ENCODE assay signal across 12 cellular contexts in the genomic region with DNA sequence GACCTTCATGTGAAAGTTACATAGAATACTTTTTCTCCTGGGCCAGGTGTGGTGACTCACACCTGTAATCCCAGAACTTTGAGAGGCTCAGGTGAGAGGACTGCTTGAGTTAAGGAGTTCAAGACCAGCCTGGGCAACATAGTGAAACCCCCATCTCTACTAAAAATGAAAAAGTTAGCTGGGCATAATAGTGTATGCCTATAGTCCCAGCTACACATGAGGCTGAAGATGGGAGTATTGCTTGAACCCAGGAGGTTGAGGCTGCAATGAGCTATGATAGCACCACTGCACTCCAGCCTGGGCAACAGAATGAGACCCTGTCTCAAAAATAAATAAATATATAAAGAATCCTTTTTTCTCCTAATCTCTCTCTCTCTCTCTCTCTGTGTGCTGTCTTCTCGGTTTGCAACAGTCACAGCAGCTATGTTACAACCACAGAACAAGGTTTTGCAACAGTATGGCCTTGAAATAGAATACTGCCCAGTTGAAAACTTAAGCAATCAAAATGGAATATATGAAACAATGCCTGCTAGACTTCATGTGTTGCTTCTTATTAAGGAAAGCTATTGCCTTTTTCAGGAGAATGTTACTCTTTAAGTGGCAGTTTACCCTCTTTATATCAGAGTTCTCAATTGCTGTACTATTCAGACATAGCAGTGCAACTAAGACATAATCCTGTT. TPM values are rescaled to one million over a fixed set of nuclear protein-coding genes. Genes with fewer than 3 reads are reported as not detected.
DNase-seq lines count a peak whose midpoint lies in the region; ATAC-seq and TF ChIP-seq lines count a peak whose summit lies in the region.
"Had no signal": no experiment of that assay in that cellular context is flagged by ENCODE, and none has a peak within 500 bp of the region (broad histone marks: within the 10 kb centered on the region; RNA-seq: fewer than 3 reads in every experiment).

No MANE protein-coding gene starts in this region.

- H3K36me3 ChIP-seq in SU-DHL-6 (ENCODE audit: low read length) = no peaks in the 10 kb centered on the region
- H3K36me3 ChIP-seq: colonic mucosa had no signal

- H3F3A ChIP-seq in SU-DHL-6 (ENCODE audit: insufficient read depth) = peaks cover 61% of the 10 kb centered on the region

- H3K79me2 ChIP-seq in SU-DHL-6 (ENCODE audit: insufficient read depth, low read length) = no peaks in the 10 kb centered on the region

- H3K27me3 ChIP-seq in SU-DHL-6 (ENCODE audit: low read length) = no peaks in the 10 kb centered on the region
- H3K27me3 ChIP-seq: colonic mucosa had no signal

- H3K4me3 Mint-ChIP-seq in activated T-cell treated with anti-CD3 and anti-CD28 coated beads, Interleukin-2, amount 50 U/mL, for 72 hours = peak overlapping the region; percentile 56 to 64
- H3K4me3 Mint-ChIP-seq in stimulated activated naive CD8-positive, alpha-beta T cell treated with anti-CD3 and anti-CD28 coated beads, Interleukin-15, amount 100 ng/mL, for 72 hours = no peak overlapping the region

- no peaks in the 10 kb centered on the region for H3K27me3 Mint-ChIP-seq in activated T-cell treated with anti-CD3 and anti-CD28 coated beads, Interleukin-2, amount 50 U/mL, for 72 hours (ENCODE audit: low read depth)
- H3K27me3 Mint-ChIP-seq in stimulated activated naive CD8-positive, alpha-beta T cell treated with anti-CD3 and anti-CD28 coated beads, Interleukin-15, amount 100 ng/mL, for 72 hours = no peaks in the 10 kb centered on the region

- peak overlapping the region; percentile 64 for H3K27ac Mint-ChIP-seq in activated T-cell treated with anti-CD3 and anti-CD28 coated beads, Interleukin-2, amount 50 U/mL, for 72 hours
- H3K27ac Mint-ChIP-seq in stimulated activated naive CD8-positive, alpha-beta T cell treated with anti-CD3 and anti-CD28 coated beads, Interleukin-15, amount 100 ng/mL, for 72 hours = peak overlapping the region in 1 of 2 donors; percentile 85

- no peaks in the 10 kb centered on the region for H3K9me3 Mint-ChIP-seq in activated T-cell treated with anti-CD3 and anti-CD28 coated beads, Interleukin-2, amount 50 U/mL, for 72 hours
- no peaks in the 10 kb centered on the region for H3K9me3 Mint-ChIP-seq in stimulated activated naive CD8-positive, alpha-beta T cell treated with anti-CD3 and anti-CD28 coated beads, Interleukin-15, amount 100 ng/mL, for 72 hours

- no peaks in the 10 kb centered on the region for H3K9me3 ChIP-seq in SU-DHL-6 (ENCODE audit: insufficient read depth, low read length)
- H3K9me3 ChIP-seq: colonic mucosa had no signal

- no peak for TF ChIP-seq CTCF in SU-DHL-6 (IDR thresholded peaks at IDR 0.05; ENCODE audit: insufficient read depth, low read length, poor library complexity, severe bottlenecking)

- H4K20me1 ChIP-seq in SU-DHL-6 (ENCODE audit: low read depth, low read length) = no peaks in the 10 kb centered on the region

- no peaks in the 10 kb centered on the region for H3K36me3 Mint-ChIP-seq in activated T-cell treated with anti-CD3 and anti-CD28 coated beads, Interleukin-2, amount 50 U/mL, for 72 hours (ENCODE audit: insufficient read depth in 2 of 2)

- no peaks in the 10 kb centered on the region for H3K9me2 ChIP-seq in SU-DHL-6 (replicated peaks; ENCODE audit: insufficient read depth, low read length)

- peak overlapping the region; percentile 83 for H3K4me2 ChIP-seq in SU-DHL-6 (ENCODE audit: low read depth, low read length, poor library complexity, severe bottlenecking)

- H3K27ac ChIP-seq in SU-DHL-6 (ENCODE audit: low read depth, low read length) = peak overlapping the region; percentile 99
- H3K27ac ChIP-seq: colonic mucosa had no signal

- peaks cover 47% of the 10 kb centered on the region for H3K4me1 Mint-ChIP-seq in activated T-cell treated with anti-CD3 and anti-CD28 coated beads, Interleukin-2, amount 50 U/mL, for 72 hours (ENCODE audit: low read depth)
- H3K4me1 Mint-ChIP-seq in stimulated activated naive CD8-positive, alpha-beta T cell treated with anti-CD3 and anti-CD28 coated beads, Interleukin-15, amount 100 ng/mL, for 72 hours = peaks cover 48% of the 10 kb centered on the region

- H2AFZ ChIP-seq in SU-DHL-6 (ENCODE audit: low read depth, low read length, severe bottlenecking) = peak overlapping the region; percentile 57

- no peak for DNase-seq in activated T-cell treated with anti-CD3 and anti-CD28 coated beads, Interleukin-2, amount 50 U/mL, for 72 hours
- no peak for DNase-seq in activated T-cell treated with anti-CD3 and anti-CD28 coated beads for 4 hours
- DNase-seq in left ventricle myocardium superior = no peak
- DNase-seq in stimulated activated naive CD8-positive, alpha-beta T cell treated with anti-CD3 and anti-CD28 coated beads, Interleukin-15, amount 100 ng/mL, for 72 hours = no peak
- DNase-seq in GM19240 (ENCODE audit: insufficient read length, low spot score) = no peak
- DNase-seq: colonic mucosa; Karpas-422; stimulated activated CD8-positive, alpha-beta memory T cell treated with anti-CD3 and anti-CD28 coated beads, Interleukin-4, amount 100 ng/mL, for 48 hours had no signal

- H3K4me3 ChIP-seq in SU-DHL-6 (ENCODE audit: insufficient read depth, low read length, poor library complexity, severe bottlenecking) = peak overlapping the region; percentile 24
- H3K4me3 ChIP-seq: colonic mucosa had no signal

- peak; percentile 25 to 35 for ATAC-seq in activated T-cell treated with anti-CD3 and anti-CD28 coated beads, Interleukin-2, amount 50 U/mL, for 72 hours (replicated peaks in 1 of 2)
- peak; percentile 59 for ATAC-seq in left ventricle myocardium superior
- ATAC-seq in stimulated activated naive CD8-positive, alpha-beta T cell treated with anti-CD3 and anti-CD28 coated beads, Interleukin-15, amount 100 ng/mL, for 72 hours = peak; percentile 17
- no peak for ATAC-seq in HG02571 (IDR thresholded peaks at IDR 0.05; ENCODE audit: unreplicated experiment)
- no peak for ATAC-seq in HG02763 (IDR thresholded peaks at IDR 0.05; ENCODE audit: unreplicated experiment)
- ATAC-seq: Panc1 had no signal

- peak overlapping the region; percentile 52 for H3K9ac ChIP-seq in SU-DHL-6 (ENCODE audit: low read length)

- intact Hi-C loops in left ventricle myocardium superior (cut with micrococcal nuclease) = no loop called here

RNA-seq across cellular contexts. Expression of gene DENND4A, which starts 12.3 kb away (rescaled TPM):
- 10 to 100 TPM; 56.7 to 59.3 TPM for total RNA-seq in activated T-cell treated with anti-CD3 and anti-CD28 coated beads, Interleukin-2, amount 50 U/mL, for 72 hours
- total RNA-seq in left ventricle myocardium superior = 14.0 TPM

Comparison
In these comparisons a context has a peak if more than half of its experiments do, and no peak if none do; other contexts are left out.
1. ATAC-seq: peak in activated T-cell treated with anti-CD3 and anti-CD28 coated beads, Interleukin-2, amount 50 U/mL, for 72 hours (2 of 2), left ventricle myocardium superior (single experiment) and stimulated activated naive CD8-positive, alpha-beta T cell treated with anti-CD3 and anti-CD28 coated beads, Interleukin-15, amount 100 ng/mL, for 72 hours (single experiment); none in HG02571 (single experiment) and HG02763 (single experiment).
2. H3K4me3 Mint-ChIP-seq: peak in activated T-cell treated with anti-CD3 and anti-CD28 coated beads, Interleukin-2, amount 50 U/mL, for 72 hours (2 of 2); none in stimulated activated naive CD8-positive, alpha-beta T cell treated with anti-CD3 and anti-CD28 coated beads, Interleukin-15, amount 100 ng/mL, for 72 hours (0 of 2).